ENCODE assay signal across 12 cellular contexts in genomic region chr4:153788064-153788418, GRCh38. TPM values are rescaled to one million over a fixed set of nuclear protein-coding genes. Genes with fewer than 3 reads are reported as not detected.
DNase-seq lines count a peak whose midpoint lies in the region; ATAC-seq, FAIRE-seq and TF ChIP-seq lines count a peak whose summit lies in the region.
"Had no signal": no experiment of that assay in that cellular context is flagged by ENCODE, and none has a peak within 500 bp of the region (broad histone marks: within the 10 kb centered on the region; RNA-seq: fewer than 3 reads in every experiment).

No MANE protein-coding gene starts in this region.

- H3K14ac ChIP-seq in mesenchymal stem cell (ENCODE audit: low read length in 2 of 2) = peak overlapping the region in 1 of 2 experiments; percentile 23

- no peak for FAIRE-seq in pancreas (lab: Jason Lieb, UNC)
- no peak for FAIRE-seq in GM12891 (lab: Jason Lieb, UNC)
- FAIRE-seq: G401.6 had no signal

- H3K4me3 ChIP-seq in mesenchymal stem cell (ENCODE audit: insufficient read depth in 1 of 2, low read depth in 1 of 2, low read length in 2 of 2) (peak overlapping the region in 1 of 2 experiments; percentile 74), stomach smooth muscle (ENCODE audit: low read length in 2 of 2) (peak overlapping the region; percentile 12 to 72), pancreas (peak overlapping the region in 1 of 4 donors; percentile 35)

- H4K91ac ChIP-seq in mesenchymal stem cell (ENCODE audit: low read length) = no peak overlapping the region

- H3K27ac Mint-ChIP-seq in brain = peak overlapping the region in 4 of 5 experiments; percentile 29 to 88 (median 86)
- no peak overlapping the region for H3K27ac Mint-ChIP-seq in T-helper 2 cell treated with Interferon-gamma antibody and Interleukin-4, amounts not matched to agents 5 μg/mL and 100 μg/mL, for 36 hours
- H3K27ac Mint-ChIP-seq: activated CD8-positive, alpha-beta memory T cell treated with anti-CD3 and anti-CD28 coated beads, Interleukin-2, amount 10 ng/mL, durations not matched to agents 7 days and 5 days had no signal

- 1% methylated on average over 15 of the region's 15 CpGs for WGBS in mesenchymal stem cell
- 24 to 28% methylated on average over 15 of the region's 15 CpGs for WGBS in pancreas, 2 donors

- no peak overlapping the region for H2BK12ac ChIP-seq in mesenchymal stem cell (ENCODE audit: low read length in 2 of 2)

- no peak for TF ChIP-seq CTCF in brain (conservative IDR thresholded peaks at IDR 0.05)
- TF ChIP-seq CTCF in pancreas (IDR thresholded peaks at IDR 0.05) = no peak

- peak overlapping the region; percentile 86 for H3K9ac ChIP-seq in mesenchymal stem cell (ENCODE audit: low read length)
- H3K9ac ChIP-seq in stomach smooth muscle (ENCODE audit: low read length in 2 of 2) = no peak overlapping the region

- H3K4me2 ChIP-seq in mesenchymal stem cell (ENCODE audit: low read length, poor library complexity, severe bottlenecking) = no peak overlapping the region

- intact Hi-C loops in pancreas (cut with DNase I) = loop anchor here in 2 of 3 donors (10.0 kb wide), 2 partner anchors 517 to 537 kb away; no protein-coding TSS in a partner anchor

- no peak for TF ChIP-seq POLR2A in GM12891 (IDR thresholded peaks at IDR 0.05; ENCODE audit: low read depth, low read length)

- no peak overlapping the region for H2AFZ ChIP-seq in mesenchymal stem cell (ENCODE audit: low read depth, low read length)

- no peak overlapping the region for H2AK5ac ChIP-seq in mesenchymal stem cell (ENCODE audit: low read length, severe bottlenecking)

- no peak overlapping the region for H2BK120ac ChIP-seq in mesenchymal stem cell (ENCODE audit: low read depth, low read length)

- H3K23ac ChIP-seq in mesenchymal stem cell (ENCODE audit: low read length in 2 of 2) = peak overlapping the region in 1 of 2 experiments; percentile 37

- H3K27ac ChIP-seq in mesenchymal stem cell (ENCODE audit: low read length, poor library complexity, severe bottlenecking) = no peak overlapping the region
- no peak overlapping the region for H3K27ac ChIP-seq in stomach smooth muscle (ENCODE audit: low read length)
- H3K27ac ChIP-seq in pancreas = no peak overlapping the region
- H3K27ac ChIP-seq: HL-60 had no signal

- peak overlapping the region in 1 of 2 experiments; percentile 69 for H3K18ac ChIP-seq in mesenchymal stem cell (ENCODE audit: low read depth in 1 of 2, low read length in 2 of 2)

- H3K4me1 Mint-ChIP-seq in activated T-cell treated with anti-CD3 and anti-CD28 coated beads, Interleukin-2, amount 50 U/mL, for 4 hours (ENCODE audit: low read depth) = peaks cover 35% of the 10 kb centered on the region
- peaks cover 56% of the 10 kb centered on the region for H3K4me1 Mint-ChIP-seq in brain
- H3K4me1 Mint-ChIP-seq in T-helper 2 cell treated with Interferon-gamma antibody and Interleukin-4, amounts not matched to agents 5 μg/mL and 100 μg/mL, for 36 hours (ENCODE audit: low read depth) = peaks cover 9% of the 10 kb centered on the region

- ATAC-seq in activated T-cell treated with anti-CD3 and anti-CD28 coated beads, Interleukin-2, amount 50 U/mL, for 4 hours = no peak
- ATAC-seq in pancreas = no peak
- ATAC-seq: activated CD8-positive, alpha-beta memory T cell treated with anti-CD3 and anti-CD28 coated beads, Interleukin-2, amount 10 ng/mL, durations not matched to agents 7 days and 5 days had no signal

- H3K36me3 Mint-ChIP-seq in activated T-cell treated with anti-CD3 and anti-CD28 coated beads, Interleukin-2, amount 50 U/mL, for 4 hours (ENCODE audit: insufficient read depth) = no peaks in the 10 kb centered on the region
- H3K36me3 Mint-ChIP-seq in brain = no peaks in the 10 kb centered on the region
- no peaks in the 10 kb centered on the region for H3K36me3 Mint-ChIP-seq in T-helper 2 cell treated with Interferon-gamma antibody and Interleukin-4, amounts not matched to agents 5 μg/mL and 100 μg/mL, for 36 hours (ENCODE audit: low read depth)
- H3K36me3 Mint-ChIP-seq: activated CD8-positive, alpha-beta memory T cell treated with anti-CD3 and anti-CD28 coated beads, Interleukin-2, amount 10 ng/mL, durations not matched to agents 7 days and 5 days had no signal

- no peaks in the 10 kb centered on the region for H3K9me3 ChIP-seq in mesenchymal stem cell (ENCODE audit: control insufficient read depth, low read length)
- H3K9me3 ChIP-seq in stomach smooth muscle (ENCODE audit: control insufficient read depth in 2 of 2, low read length in 2 of 2) = no peaks in the 10 kb centered on the region
- no peaks in the 10 kb centered on the region for H3K9me3 ChIP-seq in pancreas

- no peak overlapping the region for H2BK5ac ChIP-seq in mesenchymal stem cell (ENCODE audit: low read depth, low read length, poor library complexity, severe bottlenecking)

- no peaks in the 10 kb centered on the region for H3K9me3 Mint-ChIP-seq in activated T-cell treated with anti-CD3 and anti-CD28 coated beads, Interleukin-2, amount 50 U/mL, for 4 hours
- peaks cover 0 to 5% (median 3%) of the 10 kb centered on the region in 5 experiments for H3K9me3 Mint-ChIP-seq in brain
- H3K9me3 Mint-ChIP-seq in T-helper 2 cell treated with Interferon-gamma antibody and Interleukin-4, amounts not matched to agents 5 μg/mL and 100 μg/mL, for 36 hours = no peaks in the 10 kb centered on the region

- no peaks in the 10 kb centered on the region for H3K79me1 ChIP-seq in mesenchymal stem cell (replicated peaks; ENCODE audit: low read length, poor library complexity, severe bottlenecking)

- peaks cover 84% of the 10 kb centered on the region for H3K27me3 Mint-ChIP-seq in activated T-cell treated with anti-CD3 and anti-CD28 coated beads, Interleukin-2, amount 50 U/mL, for 4 hours (ENCODE audit: low read depth)
- peaks cover 40% of the 10 kb centered on the region for H3K27me3 Mint-ChIP-seq in brain
- H3K27me3 Mint-ChIP-seq in T-helper 2 cell treated with Interferon-gamma antibody and Interleukin-4, amounts not matched to agents 5 μg/mL and 100 μg/mL, for 36 hours (ENCODE audit: low read depth) = peaks cover 86% of the 10 kb centered on the region

- no peak overlapping the region for H3K4ac ChIP-seq in mesenchymal stem cell (ENCODE audit: low read depth in 1 of 2, low read length in 2 of 2)

- H3K4me1 ChIP-seq in mesenchymal stem cell (ENCODE audit: control insufficient read depth, insufficient read depth, low read depth, low read length) = peaks cover 26% of the 10 kb centered on the region
- H3K4me1 ChIP-seq in stomach smooth muscle (ENCODE audit: control insufficient read depth, insufficient read depth, low read length) = peaks cover 36% of the 10 kb centered on the region
- H3K4me1 ChIP-seq in pancreas = peaks cover 0 to 16% (median 5%) of the 10 kb centered on the region in 3 donors

- no peak for DNase-seq in activated T-cell treated with anti-CD3 and anti-CD28 coated beads, Interleukin-2, amount 50 U/mL, for 4 hours
- no peak for DNase-seq in activated T-cell treated with anti-CD3 and anti-CD28 coated beads, Interleukin-2, amount 50 U/mL, for 1 hour
- DNase-seq in mesenchymal stem cell (no peak), pancreas (no peak), GM12891 (ENCODE audit: insufficient read length, low spot score) (no peak)
- no peak for DNase-seq in T-helper 2 cell treated with Interferon-gamma antibody and Interleukin-4, amounts not matched to agents 5 μg/mL and 100 μg/mL, for 36 hours (ENCODE audit: low spot score)
- DNase-seq: activated CD8-positive, alpha-beta memory T cell treated with anti-CD3 and anti-CD28 coated beads, Interleukin-2, amount 10 ng/mL, durations not matched to agents 7 days and 5 days; stimulated activated CD4-positive, alpha-beta T cell treated with anti-CD3 and anti-CD28 coated beads, Interleukin-1b, Interleukin-23, amount 100 ng/mL, for 48 hours had no signal

- H4K8ac ChIP-seq in mesenchymal stem cell (ENCODE audit: low read length) = no peak overlapping the region

- peak overlapping the region; percentile 60 for H3K4me3 Mint-ChIP-seq in activated T-cell treated with anti-CD3 and anti-CD28 coated beads, Interleukin-2, amount 50 U/mL, for 4 hours
- peak overlapping the region; percentile 77 to 92 (median 89) for H3K4me3 Mint-ChIP-seq in brain
- H3K4me3 Mint-ChIP-seq in T-helper 2 cell treated with Interferon-gamma antibody and Interleukin-4, amounts not matched to agents 5 μg/mL and 100 μg/mL, for 36 hours = no peak overlapping the region
- H3K4me3 Mint-ChIP-seq: activated CD8-positive, alpha-beta memory T cell treated with anti-CD3 and anti-CD28 coated beads, Interleukin-2, amount 10 ng/mL, durations not matched to agents 7 days and 5 days had no signal

- no peak overlapping the region for H2BK15ac ChIP-seq in mesenchymal stem cell (ENCODE audit: low read depth, poor library complexity, severe bottlenecking)

- peaks cover 3 to 7% of the 10 kb centered on the region in 2 experiments for H3K36me3 ChIP-seq in mesenchymal stem cell (ENCODE audit: control insufficient read depth in 1 of 2, insufficient read depth in 2 of 2, low read depth in 1 of 2, low read length in 2 of 2)
- no peaks in the 10 kb centered on the region for H3K36me3 ChIP-seq in stomach smooth muscle (ENCODE audit: control insufficient read depth in 2 of 2, insufficient read depth in 2 of 2, low read length in 2 of 2)
- H3K36me3 ChIP-seq in pancreas = no peaks in the 10 kb centered on the region

- peaks cover 53 to 84% of the 10 kb centered on the region in 2 experiments for H3K27me3 ChIP-seq in mesenchymal stem cell (ENCODE audit: control insufficient read depth in 1 of 2, insufficient read depth in 1 of 2, low read length in 2 of 2)
- H3K27me3 ChIP-seq in stomach smooth muscle (ENCODE audit: control insufficient read depth in 1 of 2, insufficient read depth in 2 of 2, low read length in 2 of 2) = peaks cover 46 to 61% of the 10 kb centered on the region in 2 donors
- peaks cover 0 to 51% (median 12%) of the 10 kb centered on the region in 4 donors for H3K27me3 ChIP-seq in pancreas

TF ChIP-seq in GM12891, 5 proteins besides CTCF, POLR2A, EP300 and RAD21 (continues in another document):
- TF ChIP-seq POU2F2 (IDR thresholded peaks at IDR 0.05; ENCODE audit: low read depth, low read length) (no peak), TAF1 (IDR thresholded peaks at IDR 0.05; ENCODE audit: low read depth, low read length) (no peak)

RNA-seq across cellular contexts. Expression of gene SFRP2, which starts 0.8 kb away (rescaled TPM):
- under 1 TPM; 0.24 to 0.68 (median 0.40) TPM for total RNA-seq in activated T-cell treated with anti-CD3 and anti-CD28 coated beads, Interleukin-2, amount 50 U/mL, for 4 hours
- polyA plus RNA-seq in brain (ENCODE audit: insufficient read depth, low read depth, low replicate concordance) = 10.1 TPM
- polyA plus RNA-seq in mesenchymal stem cell (2013, experiment 1 of 2) = 6.0 TPM
- 6.2 TPM for polyA plus RNA-seq in mesenchymal stem cell (2013, experiment 2 of 2)
- 100 to 1,000 TPM in 1 of 6 donors, 10 to 100 TPM in 2, 1 to 10 TPM in 3; 1.5 to 136 (median 10.3) TPM for total RNA-seq in pancreas
- 1 to 10 TPM; 4.7 to 6.9 TPM for polyA plus RNA-seq in pancreas
- not detected for polyA plus RNA-seq in GM12891 (2012; ENCODE audit: low read depth, missing spikeins)
- total RNA-seq: activated CD8-positive, alpha-beta memory T cell treated with anti-CD3 and anti-CD28 coated beads, Interleukin-2, amount 10 ng/mL, durations not matched to agents 7 days and 5 days had no signal

RNA-seq across cellular contexts. Expression of gene RNF175, which starts 28.2 kb away (rescaled TPM):
- total RNA-seq in activated T-cell treated with anti-CD3 and anti-CD28 coated beads, Interleukin-2, amount 50 U/mL, for 4 hours = 1 to 10 TPM in 1 of 3 donors, under 1 TPM in 2; 0.42 to 1.2 (median 0.54) TPM
- polyA plus RNA-seq in brain (ENCODE audit: insufficient read depth, low read depth, low replicate concordance) (2.8 TPM), pancreas (under 1 TPM in 1 of 2 donors, not detected in 1; 0.12 TPM)
- polyA plus RNA-seq in mesenchymal stem cell (2013, experiment 1 of 2) = not detected
- polyA plus RNA-seq in mesenchymal stem cell (2013, experiment 2 of 2) = 0.05 TPM
- not detected for total RNA-seq in pancreas
- not detected for polyA plus RNA-seq in GM12891 (2012; ENCODE audit: low read depth, missing spikeins)
- total RNA-seq: activated CD8-positive, alpha-beta memory T cell treated with anti-CD3 and anti-CD28 coated beads, Interleukin-2, amount 10 ng/mL, durations not matched to agents 7 days and 5 days had no signal
